In the genomic region with DNA sequence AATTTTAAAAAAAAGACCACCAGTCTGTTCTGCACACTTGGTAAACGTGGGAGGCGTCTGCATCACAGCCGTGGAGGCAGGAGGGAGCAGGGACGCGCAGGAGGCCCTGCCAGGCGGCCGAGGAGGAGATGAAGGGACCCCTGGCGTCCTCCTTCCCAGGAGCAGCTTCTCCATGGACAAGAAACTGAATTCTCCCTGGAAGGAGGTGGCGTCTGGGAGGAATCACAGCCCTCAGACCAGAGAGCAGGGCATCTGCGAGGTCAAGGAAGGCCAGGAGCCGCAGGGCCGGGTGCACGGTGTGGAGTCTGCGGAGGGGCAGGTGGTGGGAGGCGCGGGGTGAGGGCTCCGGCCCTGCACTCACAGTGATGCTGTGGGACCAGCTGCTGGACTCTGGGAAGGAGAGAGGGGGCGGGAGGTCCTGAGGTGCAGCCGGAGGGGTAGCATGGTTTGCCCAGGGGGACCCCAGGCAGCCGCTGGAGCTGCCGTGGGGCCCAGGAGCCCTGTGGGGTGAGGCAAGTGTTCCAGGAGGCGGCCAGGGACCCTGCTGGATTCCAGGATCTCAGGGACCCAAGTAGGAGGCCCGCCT, we compare ENCODE assay signal across 15 cellular contexts.
A peak's percentile ranks its signal among the peaks of the same experiment; 100 is the strongest.
DNase-seq lines count a peak whose midpoint lies in the region; ATAC-seq and TF ChIP-seq lines count a peak whose summit lies in the region.
"Had no signal": no experiment of that assay in that cellular context is flagged by ENCODE, and none has a peak within 500 bp of the region (broad histone marks: within the 10 kb centered on the region; RNA-seq: fewer than 3 reads in every experiment).

No MANE protein-coding gene starts in this region.

- H3K14ac ChIP-seq in neuronal stem cell (ENCODE audit: low read length) = peak overlapping the region; percentile 11

- H2BK120ac ChIP-seq in neuronal stem cell (ENCODE audit: low read depth, low read length) = no peak overlapping the region

- peak overlapping the region; percentile 37 for H3K9ac ChIP-seq in neuronal stem cell (ENCODE audit: low read depth, low read length, poor library complexity)
- H3K9ac ChIP-seq: BLaER1 treated with 17β-estradiol and CSF1 and Interleukin-3, amounts not matched to agents 10 nM and 100 nM had no signal

- no peak overlapping the region for H3K27ac Mint-ChIP-seq in glutamatergic neuron (ENCODE audit: unreplicated experiment)
- H3K27ac Mint-ChIP-seq: CD4-positive, alpha-beta T cell had no signal

- H3K23ac ChIP-seq in neuronal stem cell (ENCODE audit: low read depth, low read length, poor library complexity) = no peak overlapping the region

- no peaks in the 10 kb centered on the region for H4K20me1 ChIP-seq in PC-9 (ENCODE audit: insufficient read depth)

- H3K9me2 ChIP-seq in PC-9 (ENCODE audit: insufficient read depth) = no peaks in the 10 kb centered on the region

- no peaks in the 10 kb centered on the region for H3K9me3 Mint-ChIP-seq in glutamatergic neuron (ENCODE audit: unreplicated experiment)
- H3K9me3 Mint-ChIP-seq: CD4-positive, alpha-beta T cell had no signal

- H3K36me3 ChIP-seq in right atrium auricular region (no peaks in the 10 kb centered on the region), HEK293 (ENCODE audit: control insufficient read depth in 2 of 2, insufficient read depth in 1 of 2, low read length in 2 of 2) (no peaks in the 10 kb centered on the region), neuronal stem cell (replicated peaks in 1 of 2; ENCODE audit: control insufficient read depth in 2 of 2, insufficient read depth in 2 of 2, low read length in 2 of 2) (no peaks in the 10 kb centered on the region), PC-9 (ENCODE audit: low read depth) (no peaks in the 10 kb centered on the region)
- H3K36me3 ChIP-seq: BLaER1 treated with 17β-estradiol and CSF1 and Interleukin-3, amounts not matched to agents 10 nM and 100 nM had no signal

- CTCF ChIA-PET in HEK293 (lab: Yijun Ruan, JAX) (interaction anchor here (0.7 to 0.8 kb wide), 2 partner anchors 139 to 1577 kb away, joined by 3 read pairs; no protein-coding TSS in a partner anchor), PC-9 (lab: Charles Lee) (interaction anchor here (0.6 kb wide), 2 partner anchors 11 to 30 kb away, joined by 3 to 5 read pairs; no protein-coding TSS in a partner anchor)

- BruUV-seq in PC-9 (replicated peaks; lab: Mats Ljungman, UMichigan) = no TSS peak

- no peak for TF ChIP-seq CTCF in right atrium auricular region (IDR thresholded peaks at IDR 0.05)
- TF ChIP-seq CTCF in HEK293 (tag by site-specific recombination; IDR thresholded peaks at IDR 0.05) = no peak
- no peak for TF ChIP-seq CTCF in glutamatergic neuron (IDR thresholded peaks at IDR 0.05; ENCODE audit: partially characterized antibody, unreplicated experiment)
- TF ChIP-seq CTCF in PC-9 (conservative IDR thresholded peaks at IDR 0.05) = no peak

- no peaks in the 10 kb centered on the region for H3F3A ChIP-seq in PC-9 (ENCODE audit: insufficient read depth, low read depth)

- H3K27ac ChIP-seq in right atrium auricular region (no peak overlapping the region), HEK293 (ENCODE audit: extremely low read depth, low read depth, low read length) (no peak overlapping the region), neuronal stem cell (replicated peaks; ENCODE audit: low read length) (no peak overlapping the region), PC-9 (no peak overlapping the region)
- H3K27ac ChIP-seq: BLaER1 treated with 17β-estradiol and CSF1 and Interleukin-3, amounts not matched to agents 10 nM and 100 nM had no signal

- H3K4me1 Mint-ChIP-seq in glutamatergic neuron (ENCODE audit: low read depth, unreplicated experiment) = peaks cover 3% of the 10 kb centered on the region

- peaks cover 0 to 8% of the 10 kb centered on the region in 2 donors for H3K27me3 ChIP-seq in right atrium auricular region
- H3K27me3 ChIP-seq in neuronal stem cell (ENCODE audit: control insufficient read depth in 3 of 3, insufficient read depth in 3 of 3, low read depth in 1 of 3, low read length in 3 of 3) = peaks cover under 1 to 67% (median 10%) of the 10 kb centered on the region in 3 experiments
- peaks cover 90% of the 10 kb centered on the region for H3K27me3 ChIP-seq in PC-9 (ENCODE audit: insufficient read depth, low read depth)

- H3K79me1 ChIP-seq in neuronal stem cell (ENCODE audit: low read depth, low read length) = peaks cover 1% of the 10 kb centered on the region

- no CpG with 5 or more reads among the region's 23 CpGs for WGBS in neuronal stem cell (ENCODE audit: extremely low coverage in 2 of 2, insufficient read length in 2 of 2, insufficient replicate concordance in 1 of 2), 2 donors

- H3K4me3 Mint-ChIP-seq in glutamatergic neuron (ENCODE audit: unreplicated experiment) = no peak overlapping the region
- H3K4me3 Mint-ChIP-seq: CD4-positive, alpha-beta T cell had no signal

- no peak overlapping the region for H3K4me2 ChIP-seq in neuronal stem cell (ENCODE audit: insufficient read depth, low read length, poor library complexity, severe bottlenecking)
- no peak overlapping the region for H3K4me2 ChIP-seq in PC-9
- H3K4me2 ChIP-seq: BLaER1 treated with 17β-estradiol and CSF1 and Interleukin-3, amounts not matched to agents 10 nM and 100 nM had no signal

- DNase-seq in Right ventricle myocardium inferior (ENCODE audit: missing footprints) (peak; percentile 32), right atrium auricular region (ENCODE audit: low spot score) (no peak), glutamatergic neuron (peak; percentile 29), neuronal stem cell (ENCODE audit: low spot score) (no peak), NCI-H2081 (lab: John Stamatoyannopoulos, UW) (no peak), PC-9 (no peak)
- DNase-seq: 8988T; AML-193; Calu3; CD4-positive, alpha-beta T cell; DMS 273 treated with DMSO at 0.1 percent for 48 hours; HCEC 1CT had no signal

- H2BK5ac ChIP-seq in neuronal stem cell (ENCODE audit: low read length) = no peak overlapping the region

- H2BK12ac ChIP-seq in neuronal stem cell (ENCODE audit: low read length) = no peak overlapping the region

- no peaks in the 10 kb centered on the region for H3K79me2 ChIP-seq in PC-9 (ENCODE audit: low read depth)

- ATAC-seq in Right ventricle myocardium inferior (no peak), GM18858 (IDR thresholded peaks at IDR 0.05; ENCODE audit: unreplicated experiment) (no peak)

- H3K36me3 Mint-ChIP-seq in glutamatergic neuron (ENCODE audit: unreplicated experiment) = no peaks in the 10 kb centered on the region

- peak overlapping the region; percentile 24 for H3K18ac ChIP-seq in neuronal stem cell (ENCODE audit: low read length)

- intact Hi-C loops in Right ventricle myocardium inferior (cut with DNase I) = no loop called here
- intact Hi-C loops in PC-9 (cut with micrococcal nuclease; ENCODE audit: unreplicated experiment) = no loop called here

- H3K4ac ChIP-seq in neuronal stem cell (ENCODE audit: low read length) = no peak overlapping the region

- H2AFZ ChIP-seq in neuronal stem cell (ENCODE audit: low read length) (no peak overlapping the region), PC-9 (no peak overlapping the region)

- H4K8ac ChIP-seq in neuronal stem cell (ENCODE audit: low read depth, low read length) = no peak overlapping the region

- H3K4me1 ChIP-seq in right atrium auricular region = no peaks in the 10 kb centered on the region
- no peaks in the 10 kb centered on the region for H3K4me1 ChIP-seq in HEK293 (ENCODE audit: control insufficient read depth, insufficient read depth, low read length)
- peaks cover 0 to 7% of the 10 kb centered on the region in 2 donors for H3K4me1 ChIP-seq in neuronal stem cell (ENCODE audit: control insufficient read depth in 2 of 2, insufficient read depth in 1 of 2, low read depth in 1 of 2, low read length in 2 of 2)
- H3K4me1 ChIP-seq in PC-9 (replicated peaks; ENCODE audit: insufficient read depth) = no peaks in the 10 kb centered on the region

- H3K9me3 ChIP-seq in right atrium auricular region (no peaks in the 10 kb centered on the region), HEK293 (ENCODE audit: control insufficient read depth, insufficient read depth, low read depth, low read length) (no peaks in the 10 kb centered on the region), neuronal stem cell (replicated peaks in 1 of 2; ENCODE audit: control insufficient read depth in 2 of 2, insufficient read depth in 1 of 2, low read depth in 1 of 2, low read length in 2 of 2) (no peaks in the 10 kb centered on the region), PC-9 (ENCODE audit: insufficient read depth, low read depth) (no peaks in the 10 kb centered on the region)
- H3K9me3 ChIP-seq: BLaER1 treated with 17β-estradiol and CSF1 and Interleukin-3, amounts not matched to agents 10 nM and 100 nM had no signal

- no peak overlapping the region for H3K4me3 ChIP-seq in right atrium auricular region
- no peak overlapping the region for H3K4me3 ChIP-seq in HEK293 (ENCODE audit: low read depth, low read length)
- no peak overlapping the region for H3K4me3 ChIP-seq in neuronal stem cell (ENCODE audit: low read length in 2 of 2)
- H3K4me3 ChIP-seq in PC-9 = no peak overlapping the region
- H3K4me3 ChIP-seq: BLaER1 treated with 17β-estradiol and CSF1 and Interleukin-3, amounts not matched to agents 10 nM and 100 nM had no signal

- H3K27me3 Mint-ChIP-seq in glutamatergic neuron (ENCODE audit: unreplicated experiment) = no peaks in the 10 kb centered on the region

- POLR2A ChIA-PET in HEK293 (lab: Yijun Ruan, JAX) = no interaction called here
- POLR2A ChIA-PET in PC-9 (lab: Charles Lee; ENCODE audit: unreplicated experiment) = no interaction called here

- H4K91ac ChIP-seq in neuronal stem cell (ENCODE audit: low read depth, low read length, poor library complexity) = no peak overlapping the region

- H2AK5ac ChIP-seq in neuronal stem cell (ENCODE audit: low read depth, low read length) = no peak overlapping the region

- peak overlapping the region; percentile 65 for H2BK15ac ChIP-seq in neuronal stem cell (ENCODE audit: low read length)

TF ChIP-seq in HEK293, 187 proteins besides CTCF, POLR2A, EP300 and RAD21 (continues in another document):
- no peak for TF ChIP-seq ZNF138 (tag by site-specific recombination; IDR thresholded peaks at IDR 0.05; ENCODE audit: borderline replicate concordance)
- TF ChIP-seq ZNF366 (tag by site-specific recombination; conservative IDR thresholded peaks at IDR 0.05) = no peak
- TF ChIP-seq, protein P1, sequence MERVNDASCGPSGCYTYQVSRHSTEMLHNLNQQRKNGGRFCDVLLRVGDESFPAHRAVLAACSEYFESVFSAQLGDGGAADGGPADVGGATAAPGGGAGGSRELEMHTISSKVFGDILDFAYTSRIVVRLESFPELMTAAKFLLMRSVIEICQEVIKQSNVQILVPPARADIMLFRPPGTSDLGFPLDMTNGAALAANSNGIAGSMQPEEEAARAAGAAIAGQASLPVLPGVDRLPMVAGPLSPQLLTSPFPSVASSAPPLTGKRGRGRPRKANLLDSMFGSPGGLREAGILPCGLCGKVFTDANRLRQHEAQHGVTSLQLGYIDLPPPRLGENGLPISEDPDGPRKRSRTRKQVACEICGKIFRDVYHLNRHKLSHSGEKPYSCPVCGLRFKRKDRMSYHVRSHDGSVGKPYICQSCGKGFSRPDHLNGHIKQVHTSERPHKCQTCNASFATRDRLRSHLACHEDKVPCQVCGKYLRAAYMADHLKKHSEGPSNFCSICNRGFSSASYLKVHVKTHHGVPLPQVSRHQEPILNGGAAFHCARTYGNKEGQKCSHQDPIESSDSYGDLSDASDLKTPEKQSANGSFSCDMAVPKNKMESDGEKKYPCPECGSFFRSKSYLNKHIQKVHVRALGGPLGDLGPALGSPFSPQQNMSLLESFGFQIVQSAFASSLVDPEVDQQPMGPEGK (tag by site-specific recombination; IDR thresholded peaks at IDR 0.05) = no peak

Comparison
In these comparisons a context has a peak if more than half of its experiments do, and no peak if none do; other contexts are left out.
1. DNase-seq: peak in Right ventricle myocardium inferior (single experiment) and glutamatergic neuron (single experiment); none in right atrium auricular region (single experiment), neuronal stem cell (single experiment), NCI-H2081 (0 of 2) and PC-9 (0 of 2).